9 cellular contexts compared by ENCODE assay signal in the genomic region with DNA sequence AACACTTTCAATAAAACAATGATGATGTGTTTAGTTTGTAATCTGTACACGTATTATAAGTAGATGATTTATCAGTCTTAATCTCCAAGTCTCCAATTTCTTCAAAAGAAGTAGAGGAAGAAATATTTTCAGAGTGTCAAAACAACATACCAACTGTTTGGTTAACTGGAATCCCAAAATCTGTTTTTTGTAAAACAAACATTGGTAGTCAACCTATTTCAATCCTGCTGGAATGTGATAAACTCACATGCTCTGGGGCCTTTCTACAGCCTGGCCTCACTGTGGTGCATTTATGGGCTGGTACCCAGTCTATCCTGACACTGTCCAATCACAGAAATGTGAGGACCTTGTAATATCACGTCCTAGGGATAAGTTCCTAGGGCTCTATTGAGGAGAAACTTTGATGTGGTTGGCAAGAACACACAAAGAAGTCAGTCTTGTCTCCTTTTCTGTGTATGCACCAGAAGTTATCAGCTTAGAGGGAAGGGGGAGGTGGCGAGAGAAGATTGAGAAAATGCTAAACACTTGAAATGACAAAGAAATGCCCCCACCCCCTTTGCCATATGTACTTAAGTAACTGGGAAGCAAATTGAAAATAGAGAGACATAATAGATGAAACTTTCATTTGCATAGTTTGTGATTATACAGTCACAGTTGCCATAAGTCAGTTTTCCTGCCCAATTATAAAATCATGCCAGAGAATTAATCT. TPM values are rescaled to one million over a fixed set of nuclear protein-coding genes. Genes with fewer than 3 reads are reported as not detected.
DNase-seq lines count a peak whose midpoint lies in the region; ATAC-seq, FAIRE-seq and TF ChIP-seq lines count a peak whose summit lies in the region.
"Had no signal": no experiment of that assay in that cellular context is flagged by ENCODE, and none has a peak within 500 bp of the region (broad histone marks: within the 10 kb centered on the region; RNA-seq: fewer than 3 reads in every experiment).

No MANE protein-coding gene starts in this region.

- TF ChIP-seq RAD21 in K562 (CRISPR knock-in tag; conservative IDR thresholded peaks at IDR 0.05 in 1 of 2, IDR thresholded peaks at IDR 0.05 in 1 of 2): no peak

- no peaks in the 10 kb centered on the region for H3K79me2 ChIP-seq in K562 (ENCODE audit: control insufficient read depth, insufficient read depth, low read length)

- no peak for DNase-seq in K562 (ENCODE audit: extremely low read depth in 1 of 4, low spot score in 3 of 4)
- DNase-seq in NCI-H2171 treated with DMSO at 0.1 percent for 48 hours (lab: John Stamatoyannopoulos, UW): no peak
- no peak for DNase-seq in central memory CD4-positive, alpha-beta T cell
- no peak for DNase-seq in small intestine
- DNase-seq in mucosa of descending colon: no peak

- no TSS peak for BruUV-seq in K562 (replicated peaks; lab: Mats Ljungman, UMichigan)

- CTCF ChIA-PET in K562 (lab: Yijun Ruan, JAX; ENCODE audit: low intra/inter-chr PET ratio): no interaction called here

- H4K20me1 ChIP-seq in K562 (replicated peaks; ENCODE audit: control insufficient read depth, insufficient read depth, low read length): no peaks in the 10 kb centered on the region

- in situ Hi-C loops in K562 (cut with MboI): no loop called here

- H3K27ac ChIP-seq in K562 (ENCODE audit: extremely low read depth, low read depth, low read length) (no peak overlapping the region), small intestine (ENCODE audit: low read depth in 1 of 2, low read length in 1 of 2) (no peak overlapping the region)
- H3K27ac ChIP-seq: transverse colon had no signal

- H3K27me3 ChIP-seq in K562 (ENCODE audit: control insufficient read depth in 2 of 2, insufficient read depth in 2 of 2, low read length in 2 of 2) (no peaks in the 10 kb centered on the region), small intestine (ENCODE audit: control insufficient read depth in 2 of 2, insufficient read depth in 2 of 2, low read length in 2 of 2) (no peaks in the 10 kb centered on the region)
- H3K27me3 ChIP-seq: transverse colon had no signal

- H3K9ac ChIP-seq in K562 (ENCODE audit: insufficient read depth in 1 of 2, low read depth in 2 of 2, low read length in 2 of 2): no peak overlapping the region

- no peak overlapping the region for H3K4me3 ChIP-seq in K562
- no peak overlapping the region for H3K4me3 ChIP-seq in small intestine (ENCODE audit: low read depth in 1 of 2, low read length in 2 of 2)
- H3K4me3 ChIP-seq in mucosa of descending colon: no peak overlapping the region
- H3K4me3 ChIP-seq: transverse colon had no signal

- peak; percentile 39 for ATAC-seq in GM18868 (IDR thresholded peaks at IDR 0.05; ENCODE audit: unreplicated experiment)
- peak; percentile 53 for ATAC-seq in GM21717 (IDR thresholded peaks at IDR 0.05; ENCODE audit: unreplicated experiment)
- peak; percentile 40 for ATAC-seq in HG03439 (IDR thresholded peaks at IDR 0.05; ENCODE audit: unreplicated experiment)
- ATAC-seq in K562: no peak
- no peak for ATAC-seq in mucosa of descending colon

- H3K9me3 ChIP-seq in K562 (replicated peaks; ENCODE audit: control insufficient read depth, insufficient read depth, low read depth, low read length) (no peaks in the 10 kb centered on the region), small intestine (ENCODE audit: control insufficient read depth, low read depth) (no peaks in the 10 kb centered on the region), mucosa of descending colon (no peaks in the 10 kb centered on the region)
- H3K9me3 ChIP-seq: transverse colon had no signal

- H3K4me2 ChIP-seq in K562 (ENCODE audit: insufficient read depth, low read length): no peak overlapping the region

- TF ChIP-seq CTCF in K562 (IDR thresholded peaks at IDR 0.05 in 2 of 3, conservative IDR thresholded peaks at IDR 0.05 in 1 of 3; ENCODE audit: insufficient read depth in 2 of 3, low read depth in 1 of 3, low read length in 3 of 3) (no peak), mucosa of descending colon (IDR thresholded peaks at IDR 0.05) (no peak)

- intact Hi-C loops in K562 (cut with micrococcal nuclease) (loop anchor here (5.0 kb wide), 1 partner anchor 118 kb away; no protein-coding TSS in a partner anchor), mucosa of descending colon (cut with DNase I, micrococcal nuclease) (no loop called here)

- no peak for FAIRE-seq in K562 (lab: Jason Lieb, UNC)
- FAIRE-seq in small intestine (lab: Jason Lieb, UNC): no peak

- no peak for TF ChIP-seq POLR2A in K562 (conservative IDR thresholded peaks at IDR 0.05)

- H3K4me1 ChIP-seq in K562 (replicated peaks in 1 of 2; ENCODE audit: control insufficient read depth in 2 of 2, insufficient read depth in 2 of 2, low read length in 2 of 2) (peaks cover 3 to 30% of the 10 kb centered on the region in 2 experiments; a peak in 4 of 5 replicates), small intestine (ENCODE audit: control insufficient read depth in 2 of 2, insufficient read depth in 1 of 2, low read depth in 1 of 2, low read length in 1 of 2) (no peaks in the 10 kb centered on the region), mucosa of descending colon (ENCODE audit: low read depth) (no peaks in the 10 kb centered on the region)
- H3K4me1 ChIP-seq: transverse colon had no signal

- H3K36me3 ChIP-seq in K562 (ENCODE audit: control insufficient read depth, insufficient read depth, low read length): no peaks in the 10 kb centered on the region
- no peaks in the 10 kb centered on the region for H3K36me3 ChIP-seq in small intestine (ENCODE audit: control insufficient read depth in 2 of 2, insufficient read depth in 2 of 2, low read length in 2 of 2)
- no peaks in the 10 kb centered on the region for H3K36me3 ChIP-seq in mucosa of descending colon (ENCODE audit: low read depth)
- H3K36me3 ChIP-seq: transverse colon had no signal

- H3K9me1 ChIP-seq in K562 (ENCODE audit: control insufficient read depth, insufficient read depth, low read length): no peaks in the 10 kb centered on the region

- 26% methylated on average over 3 of the region's 3 CpGs for WGBS in K562 (ENCODE audit: insufficient coverage, low coverage, missing lambda C conversion rate)
- WGBS in small intestine, 3 donors: 63 to 73% (median 66%) methylated on average over 3 of the region's 3 CpGs

- POLR2A ChIA-PET in K562 (lab: Yijun Ruan, JAX): interaction anchor here (1.9 to 5.0 kb wide), 2 partner anchors 9 to 10 kb away, joined by 9 to 41 read pairs; no protein-coding TSS in a partner anchor

- H2AFZ ChIP-seq in K562 (ENCODE audit: low read depth, low read length): peak overlapping the region; percentile 48

- no peak for TF ChIP-seq EP300 in K562 (IDR thresholded peaks at IDR 0.05; ENCODE audit: low read length)

RNA-seq across cellular contexts. Expression of gene PRKRA, which starts 47.1 kb away (rescaled TPM):
- 68.4 and 99.5 TPM in 2 replicates for total RNA-seq in K562 (2011; cell fraction: chromatin; rRNA removed; ENCODE audit: low replicate concordance)
- total RNA-seq in K562 (2011; cell fraction: nucleolus; rRNA removed): 60.4 and 62.4 TPM in 2 replicates
- total RNA-seq in K562 (2011; cell fraction: nucleoplasm; rRNA removed): 79.3 and 112 TPM in 2 replicates
- total RNA-seq in K562 (2014; rRNA removed) (78.1 and 103 TPM in 2 replicates), K562 (2014; rRNA removed; fragmentation: Illumina TruSeq; extraction: Trizol) (57.2 and 63.0 TPM in 2 replicates), K562 (2015; rRNA removed; fragmentation: Illumina TruSeq; extraction: Trizol) (54.8 and 62.9 TPM in 2 replicates), K562 (2021) (50.4 and 53.9 TPM in 2 replicates), mucosa of descending colon (10 to 100 TPM; 28.7 to 55.6 (median 31.5) TPM)
- polyA plus RNA-seq in K562 (2011; rRNA removed) (63.9 and 70.6 TPM in 2 replicates), K562 (2014; fragmentation: Illumina TruSeq; extraction: Trizol) (43.0 and 52.3 TPM in 2 replicates), K562 (2014; fragmentation: Nextera tagmentation; extraction: Ambion mirVana) (10 to 100 TPM; 14.1 to 20.4 TPM), K562 (2014; rRNA removed) (46.0 and 46.1 TPM in 2 replicates), small intestine (10 to 100 TPM; 26.6 to 31.4 (median 29.2) TPM)
- 34.5 and 34.8 TPM in 2 replicates for polyA plus RNA-seq in K562 (2011; cell fraction: cytosol; rRNA removed)
- 57.3 and 58.6 TPM in 2 replicates for polyA plus RNA-seq in K562 (2011; cell fraction: nucleus; rRNA removed)
- 42.2 and 48.1 TPM in 2 replicates for polyA plus RNA-seq in K562 (2012)
- polyA minus RNA-seq in K562 (2011; rRNA and poly(A)+ RNA removed): 61.3 and 77.9 TPM in 2 replicates
- 32.4 and 41.6 TPM in 2 replicates for polyA minus RNA-seq in K562 (2011; cell fraction: cytosol; rRNA and poly(A)+ RNA removed)
- 74.0 and 107 TPM in 2 replicates for polyA minus RNA-seq in K562 (2011; cell fraction: nucleus; rRNA and poly(A)+ RNA removed)

RNA-seq across cellular contexts. Expression of gene PJVK, which starts 47.4 kb away (rescaled TPM):
- total RNA-seq in K562 (2011; cell fraction: chromatin; rRNA removed; ENCODE audit: low replicate concordance): 1.5 and 4.6 TPM in 2 replicates
- 1.5 and 1.8 TPM in 2 replicates for total RNA-seq in K562 (2011; cell fraction: nucleolus; rRNA removed)
- total RNA-seq in K562 (2011; cell fraction: nucleoplasm; rRNA removed): 2.9 and 4.0 TPM in 2 replicates
- total RNA-seq in K562 (2014; rRNA removed) (0.41 and 0.95 TPM in 2 replicates), K562 (2014; rRNA removed; fragmentation: Illumina TruSeq; extraction: Trizol) (0.41 and 0.73 TPM in 2 replicates), K562 (2015; rRNA removed; fragmentation: Illumina TruSeq; extraction: Trizol) (0.45 and 0.58 TPM in 2 replicates), K562 (2021) (0.78 and 0.87 TPM in 2 replicates), mucosa of descending colon (1 to 10 TPM; 1.4 to 3.3 (median 1.5) TPM)
- polyA plus RNA-seq in K562 (2011; rRNA removed) (1.5 and 2.6 TPM in 2 replicates), K562 (2014; fragmentation: Illumina TruSeq; extraction: Trizol) (0.43 and 0.71 TPM in 2 replicates), K562 (2014; fragmentation: Nextera tagmentation; extraction: Ambion mirVana) (under 1 TPM; 0.11 to 0.24 TPM), K562 (2014; rRNA removed) (1.2 and 2.1 TPM in 2 replicates), small intestine (1 to 10 TPM in 2 of 3 donors, not detected in 1; 1.0 to 1.1 TPM)
- polyA plus RNA-seq in K562 (2011; cell fraction: cytosol; rRNA removed): 0.15 and 0.75 TPM in 2 replicates
- 2.2 and 4.2 TPM in 2 replicates for polyA plus RNA-seq in K562 (2011; cell fraction: nucleus; rRNA removed)
- 0.70 and 0.96 TPM in 2 replicates for polyA plus RNA-seq in K562 (2012)
- 1.0 and 1.3 TPM in 2 replicates for polyA minus RNA-seq in K562 (2011; rRNA and poly(A)+ RNA removed)
- 0.91 TPM in 1 of 2 replicates, not detected in the other for polyA minus RNA-seq in K562 (2011; cell fraction: cytosol; rRNA and poly(A)+ RNA removed)
- polyA minus RNA-seq in K562 (2011; cell fraction: nucleus; rRNA and poly(A)+ RNA removed): 1.1 and 2.4 TPM in 2 replicates

Comparison
In these comparisons a context has a peak if more than half of its experiments do, and no peak if none do; other contexts are left out.
1. ATAC-seq: peak in GM18868 (single experiment), GM21717 (single experiment) and HG03439 (single experiment); none in K562 (single experiment) and mucosa of descending colon (single experiment).